ENCODE assay signal across 8 cellular contexts in the genomic region with DNA sequence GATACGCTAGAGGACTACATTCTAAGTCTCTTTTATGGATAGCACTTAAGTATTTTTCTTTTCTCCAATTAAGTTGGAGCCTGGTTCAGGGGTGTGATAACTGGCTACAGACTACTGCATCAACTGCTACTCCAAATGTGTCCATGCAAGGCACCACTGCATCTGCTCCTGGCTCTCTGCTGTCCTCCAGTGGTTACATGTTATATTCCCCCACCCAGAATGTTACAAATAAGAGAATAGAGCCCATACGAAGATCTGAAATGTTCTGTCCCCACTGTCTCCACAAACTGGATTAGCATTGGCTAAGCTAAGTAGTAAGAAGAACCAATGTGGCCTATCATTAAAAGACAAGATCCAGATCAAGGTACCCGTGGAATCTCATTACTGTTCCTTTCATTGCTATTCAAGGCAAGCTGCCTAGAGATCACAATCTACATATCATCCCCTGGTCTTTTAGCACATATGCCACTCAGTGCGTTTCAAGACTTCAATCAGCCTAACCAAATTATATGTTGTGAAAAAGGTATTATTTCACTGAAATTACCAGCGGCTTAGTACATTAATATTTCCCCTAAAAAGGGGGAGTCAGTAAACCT.
DNase-seq lines count a peak whose midpoint lies in the region; ATAC-seq and TF ChIP-seq lines count a peak whose summit lies in the region.

No MANE protein-coding gene starts in this region.

- ATAC-seq in Right ventricle myocardium inferior (peak; percentile 73), HG03342 (IDR thresholded peaks at IDR 0.05; ENCODE audit: unreplicated experiment) (peak; percentile 74), mucosa of descending colon (peak; percentile 24), GM19328 (IDR thresholded peaks at IDR 0.05; ENCODE audit: unreplicated experiment) (no peak)

- no peak overlapping the region for H3K27ac ChIP-seq in vagina

- DNase-seq in Right ventricle myocardium inferior (ENCODE audit: missing footprints) (peak; percentile 65), cardiac septum (ENCODE audit: low spot score) (no peak), NOMO-1 treated with DMSO at 0.1 percent for 48 hours (lab: John Stamatoyannopoulos, UW; ENCODE audit: unreplicated experiment) (peak; percentile 83), dedifferentiated amniotic fluid mesenchymal stem cell (ENCODE audit: extremely low spot score) (peak; percentile 60), mucosa of descending colon (peak in 1 of 3 donors; percentile 14), vagina (ENCODE audit: extremely low spot score in 2 of 2) (no peak)

- no peaks in the 10 kb centered on the region for H3K4me1 ChIP-seq in mucosa of descending colon (ENCODE audit: low read depth)
- peaks cover 4% of the 10 kb centered on the region for H3K4me1 ChIP-seq in vagina

- no peaks in the 10 kb centered on the region for H3K36me3 ChIP-seq in mucosa of descending colon (ENCODE audit: low read depth)
- H3K36me3 ChIP-seq in vagina: no peaks in the 10 kb centered on the region

- TF ChIP-seq CTCF in mucosa of descending colon (IDR thresholded peaks at IDR 0.05) (no peak), vagina (IDR thresholded peaks at IDR 0.05) (peak in 1 of 3 experiments; percentile 35)

- H3K9me3 ChIP-seq in mucosa of descending colon (no peaks in the 10 kb centered on the region), vagina (no peaks in the 10 kb centered on the region)

- intact Hi-C loops in Right ventricle myocardium inferior (cut with DNase I) (loop anchor here (2.0 kb wide), 1 partner anchor 847 kb away; no protein-coding TSS in a partner anchor), cardiac septum (cut with DNase I) (loop anchor here (5.0 to 10.0 kb wide), 2 partner anchors 308 to 845 kb away; partner anchors contain the start of gene SLC8A1), mucosa of descending colon (cut with DNase I, micrococcal nuclease) (no loop called here), vagina (cut with DNase I) (no loop called here)

- H3K4me3 ChIP-seq in mucosa of descending colon (no peak overlapping the region), vagina (no peak overlapping the region)

- no peak for TF ChIP-seq POLR2A in vagina (IDR thresholded peaks at IDR 0.05)

- H3K27me3 ChIP-seq in vagina: no peaks in the 10 kb centered on the region

Comparison
In these comparisons a context has a peak if more than half of its experiments do, and no peak if none do; other contexts are left out.
1. DNase-seq: peak in Right ventricle myocardium inferior (single experiment), NOMO-1 treated with DMSO at 0.1 percent for 48 hours (single experiment) and dedifferentiated amniotic fluid mesenchymal stem cell (single experiment); none in cardiac septum (single experiment) and vagina (0 of 2).
2. intact Hi-C loops: an anchor here in Right ventricle myocardium inferior (2.0 kb wide) and cardiac septum (5.0 to 10.0 kb wide); none called in mucosa of descending colon and vagina.